In genomic region chr7:94655562-94655883, GRCh38 we compare ENCODE assay signal across 7 cellular contexts. TPM values are rescaled to one million over a fixed set of nuclear protein-coding genes. Genes with fewer than 3 reads are reported as not detected.
DNase-seq lines count a peak whose midpoint lies in the region; ATAC-seq and TF ChIP-seq lines count a peak whose summit lies in the region.

No MANE protein-coding gene starts in this region.

- H3K4me1 Mint-ChIP-seq in activated CD4-positive, alpha-beta memory T cell treated with anti-CD3 and anti-CD28 coated beads, Interleukin-2, amount 10 ng/mL, durations not matched to agents 7 days and 5 days = peaks cover 23% of the 10 kb centered on the region

- no peak for TF ChIP-seq CTCF in smooth muscle cell (IDR thresholded peaks at IDR 0.05; ENCODE audit: borderline replicate concordance, insufficient read depth, poor library complexity, severe bottlenecking)

- peaks cover 34% of the 10 kb centered on the region for H3K79me2 ChIP-seq in smooth muscle cell (ENCODE audit: low read depth)

- H3F3A ChIP-seq in smooth muscle cell (ENCODE audit: low read depth) = no peaks in the 10 kb centered on the region

- H3K4me2 ChIP-seq in smooth muscle cell = peak overlapping the region; percentile 84

- H3K9me3 ChIP-seq in right cardiac atrium (ENCODE audit: control insufficient read depth, low read length) (no peaks in the 10 kb centered on the region), smooth muscle cell (replicated peaks; ENCODE audit: low read depth) (no peaks in the 10 kb centered on the region)

- H3K4me3 ChIP-seq in right cardiac atrium (ENCODE audit: low read length) (peak overlapping the region; percentile 65), smooth muscle cell (peak overlapping the region; percentile 73)

- CTCF ChIA-PET in activated CD4-positive, alpha-beta memory T cell treated with anti-CD3 and anti-CD28 coated beads, Interleukin-2, amount 10 ng/mL, durations not matched to agents 7 days and 5 days (lab: Charles Lee) = interaction anchor here (3.1 kb wide), 1 partner anchor 206 kb away, joined by 17 read pairs; no protein-coding TSS in a partner anchor

- H3K36me3 ChIP-seq in smooth muscle cell (ENCODE audit: low read depth) = no peaks in the 10 kb centered on the region

- POLR2A ChIA-PET in activated CD4-positive, alpha-beta memory T cell treated with anti-CD3 and anti-CD28 coated beads, Interleukin-2, amount 10 ng/mL, durations not matched to agents 7 days and 5 days (lab: Charles Lee) = interaction anchor here (0.8 kb wide), 1 partner anchor 12 kb away, joined by 3 read pairs; no protein-coding TSS in a partner anchor

- H3K27me3 Mint-ChIP-seq in activated CD4-positive, alpha-beta memory T cell treated with anti-CD3 and anti-CD28 coated beads, Interleukin-2, amount 10 ng/mL, durations not matched to agents 7 days and 5 days = peaks cover 42% of the 10 kb centered on the region

- peak overlapping the region; percentile 84 for H3K4me3 Mint-ChIP-seq in activated CD4-positive, alpha-beta memory T cell treated with anti-CD3 and anti-CD28 coated beads, Interleukin-2, amount 10 ng/mL, durations not matched to agents 7 days and 5 days

- H3K27me3 ChIP-seq in right cardiac atrium (ENCODE audit: control insufficient read depth, insufficient read depth) (no peaks in the 10 kb centered on the region), smooth muscle cell (ENCODE audit: low read depth) (no peaks in the 10 kb centered on the region)

- H3K27ac ChIP-seq in right cardiac atrium (ENCODE audit: low read length) (peak overlapping the region; percentile 23), smooth muscle cell (ENCODE audit: low read depth) (peak overlapping the region; percentile 72)

- peaks cover 3% of the 10 kb centered on the region for H3K9me3 Mint-ChIP-seq in activated CD4-positive, alpha-beta memory T cell treated with anti-CD3 and anti-CD28 coated beads, Interleukin-2, amount 10 ng/mL, durations not matched to agents 7 days and 5 days

- peak overlapping the region; percentile 84 for H2AFZ ChIP-seq in smooth muscle cell (ENCODE audit: low read depth)

- WGBS in right cardiac atrium = 1% methylated on average over 19 of the region's 19 CpGs
- 4% methylated on average over 12 of the region's 19 CpGs for WGBS in smooth muscle cell (ENCODE audit: low lambda C conversion rate)

- ATAC-seq in right cardiac atrium = peak in 1 of 2 donors; percentile 1

- H3K9ac ChIP-seq in smooth muscle cell (ENCODE audit: low read depth) = peak overlapping the region; percentile 70

- peaks cover 26% of the 10 kb centered on the region for H4K20me1 ChIP-seq in smooth muscle cell (ENCODE audit: low read depth)

- H3K4me1 ChIP-seq in right cardiac atrium (ENCODE audit: control insufficient read depth, insufficient read depth, low read length) = no peaks in the 10 kb centered on the region
- H3K4me1 ChIP-seq in smooth muscle cell (ENCODE audit: low read depth) = peaks cover 17% of the 10 kb centered on the region

- no peaks in the 10 kb centered on the region for H3K36me3 Mint-ChIP-seq in activated CD4-positive, alpha-beta memory T cell treated with anti-CD3 and anti-CD28 coated beads, Interleukin-2, amount 10 ng/mL, durations not matched to agents 7 days and 5 days (ENCODE audit: low read depth)

- peak; percentile 7 for DNase-seq in HCEC 1CT
- no peak for DNase-seq in activated CD4-positive, alpha-beta memory T cell treated with anti-CD3 and anti-CD28 coated beads, Interleukin-2, amount 10 ng/mL, durations not matched to agents 7 days and 5 days
- DNase-seq in right cardiac atrium = peak in 2 of 3 donors; percentile 9 to 54
- DNase-seq in smooth muscle cell (lab: John Stamatoyannopoulos, UW; ENCODE audit: unreplicated experiment) = no peak
- DNase-seq in GF-D8 (lab: John Stamatoyannopoulos, UW) = no peak
- DNase-seq in NCI-H446 treated with DMSO at 0.1 percent for 48 hours (lab: John Stamatoyannopoulos, UW) = no peak
- DNase-seq in NCI-H2196 treated with DMSO at 0.1 percent for 48 hours (lab: John Stamatoyannopoulos, UW; ENCODE audit: unreplicated experiment) = no peak

- intact Hi-C loops in right cardiac atrium (cut with DNase I) = no loop called here

- H3K27ac Mint-ChIP-seq in activated CD4-positive, alpha-beta memory T cell treated with anti-CD3 and anti-CD28 coated beads, Interleukin-2, amount 10 ng/mL, durations not matched to agents 7 days and 5 days = no peak overlapping the region

RNA-seq across cellular contexts. Expression of gene SGCE, which starts 0.4 kb away (rescaled TPM):
- total RNA-seq in activated CD4-positive, alpha-beta memory T cell treated with anti-CD3 and anti-CD28 coated beads, Interleukin-2, amount 10 ng/mL, durations not matched to agents 7 days and 5 days = under 1 TPM; 0.90 to 0.93 TPM
- 10 to 100 TPM; 40.2 to 44.6 (median 43.0) TPM for total RNA-seq in right cardiac atrium
- 41.1 TPM for polyA plus RNA-seq in right cardiac atrium
- total RNA-seq in smooth muscle cell = 114 and 123 TPM in 2 replicates
- polyA plus RNA-seq in smooth muscle cell = 87.1 and 96.1 TPM in 2 replicates

Comparison
In these comparisons a context has a peak if more than half of its experiments do, and no peak if none do; other contexts are left out.
1. DNase-seq: peak in HCEC 1CT (single experiment) and right cardiac atrium (2 of 3); none in activated CD4-positive, alpha-beta memory T cell treated with anti-CD3 and anti-CD28 coated beads, Interleukin-2, amount 10 ng/mL, durations not matched to agents 7 days and 5 days (single experiment), smooth muscle cell (single experiment), GF-D8 (single experiment), NCI-H446 treated with DMSO at 0.1 percent for 48 hours (single experiment) and NCI-H2196 treated with DMSO at 0.1 percent for 48 hours (single experiment).
2. RNA of gene SGCE, which starts 0.4 kb away (total RNA-seq): 114 to 123 TPM in smooth muscle cell and 40.2 to 44.6 TPM in right cardiac atrium; 0.90 to 0.93 TPM in activated CD4-positive, alpha-beta memory T cell treated with anti-CD3 and anti-CD28 coated beads, Interleukin-2, amount 10 ng/mL, durations not matched to agents 7 days and 5 days; every median in the first group is over 10 times any median in the second.